ENCODE assay signal across 12 cellular contexts in genomic region chr14:84036863-84037262, GRCh38.
DNase-seq lines count a peak whose midpoint lies in the region; ATAC-seq, FAIRE-seq and TF ChIP-seq lines count a peak whose summit lies in the region.
"Had no signal": no experiment of that assay in that cellular context is flagged by ENCODE, and none has a peak within 500 bp of the region (broad histone marks: within the 10 kb centered on the region; RNA-seq: fewer than 3 reads in every experiment).

No MANE protein-coding gene starts in this region.

- H3K4me2 ChIP-seq in GM12878 (ENCODE audit: control insufficient read depth, insufficient read depth), result no peak overlapping the region

- H3K4me1 Mint-ChIP-seq in naive thymus-derived CD4-positive, alpha-beta T cell, result peaks cover 0 to 8% (median 0%) of the 10 kb centered on the region in 7 donors

- DNase-seq in ELF-1 (ENCODE audit: low read depth, low spot score) (peak; percentile 5), KG1 (lab: John Stamatoyannopoulos, UW) (peak; percentile 63), GM12878 (ENCODE audit: low read depth, low spot score) (peak; percentile 3), left colon (no peak), ascending aorta (ENCODE audit: low spot score in 2 of 2) (no peak), DMS153 (lab: John Stamatoyannopoulos, UW) (no peak)
- no peak for DNase-seq in naive thymus-derived CD4-positive, alpha-beta T cell
- DNase-seq in stimulated activated naive CD4-positive, alpha-beta T cell (lab: John Stamatoyannopoulos, UW), result no peak
- DNase-seq: DMS53; NCI-H1105 treated with DMSO at 0.1 percent for 48 hours; stimulated activated CD8-positive, alpha-beta memory T cell treated with anti-CD3 and anti-CD28 coated beads, Interleukin-4, amount 100 ng/mL, for 48 hours had no signal

- H3K4me3 Mint-ChIP-seq in naive thymus-derived CD4-positive, alpha-beta T cell, result no peak overlapping the region

- no peaks in the 10 kb centered on the region for H3K36me3 ChIP-seq in GM12878 (ENCODE audit: control insufficient read depth in 2 of 2, insufficient read depth in 2 of 2, low read length in 1 of 2)
- no peaks in the 10 kb centered on the region for H3K36me3 ChIP-seq in naive thymus-derived CD4-positive, alpha-beta T cell (ENCODE audit: control insufficient read depth in 2 of 3, insufficient read depth in 3 of 3, low read length in 3 of 3)
- no peaks in the 10 kb centered on the region for H3K36me3 ChIP-seq in ascending aorta

- intact Hi-C loops in GM12878 (cut with micrococcal nuclease; ENCODE audit: unreplicated experiment) (no loop called here), left colon (cut with DNase I, micrococcal nuclease) (no loop called here), ascending aorta (cut with DNase I) (no loop called here)
- intact Hi-C loops in naive thymus-derived CD4-positive, alpha-beta T cell (cut with micrococcal nuclease), result no loop called here

- H3K27ac ChIP-seq in GM12878 (ENCODE audit: control insufficient read depth, insufficient read depth) (no peak overlapping the region), ascending aorta (no peak overlapping the region)
- H3K27ac ChIP-seq in naive thymus-derived CD4-positive, alpha-beta T cell (ENCODE audit: low read depth, low read length), result no peak overlapping the region

- no peaks in the 10 kb centered on the region for H3K36me3 Mint-ChIP-seq in naive thymus-derived CD4-positive, alpha-beta T cell

- POLR2A ChIA-PET in GM12878 (lab: Charles Lee), result no interaction called here
- POLR2A ChIA-PET in naive thymus-derived CD4-positive, alpha-beta T cell (lab: Charles Lee), result no interaction called here

- ATAC-seq in GM12878, result peak; percentile 96
- peak; percentile 67 for ATAC-seq in naive thymus-derived CD4-positive, alpha-beta T cell
- no peak for ATAC-seq in left colon

- TF ChIP-seq RAD21 in GM12878 (IDR thresholded peaks at IDR 0.05; ENCODE audit: insufficient read depth, low read depth, low read length), result no peak

- H3K9ac ChIP-seq in GM12878 (ENCODE audit: control insufficient read depth, insufficient read depth, low read length), result no peak overlapping the region

- H3K4me3 ChIP-seq in GM12878 (no peak overlapping the region), ascending aorta (no peak overlapping the region)
- no peak overlapping the region for H3K4me3 ChIP-seq in naive thymus-derived CD4-positive, alpha-beta T cell (ENCODE audit: low read length)

- RAD21 ChIA-PET in GM12878 (lab: Charles Lee; ENCODE audit: unreplicated experiment), result no interaction called here

- no peaks in the 10 kb centered on the region for H3K27me3 ChIP-seq in GM12878 (replicated peaks in 1 of 2; ENCODE audit: control insufficient read depth in 2 of 2, insufficient read depth in 2 of 2, low read length in 1 of 2)
- H3K27me3 ChIP-seq in naive thymus-derived CD4-positive, alpha-beta T cell (ENCODE audit: control insufficient read depth in 2 of 2, insufficient read depth in 2 of 2, low read length in 2 of 2), result no peaks in the 10 kb centered on the region
- H3K27me3 ChIP-seq in ascending aorta, result no peaks in the 10 kb centered on the region

- TF ChIP-seq CTCF in GM12878 (IDR thresholded peaks at IDR 0.05 in 2 of 3, conservative IDR thresholded peaks at IDR 0.05 in 1 of 3; ENCODE audit: control insufficient read depth in 2 of 3, extremely low read depth in 1 of 3, insufficient read depth in 1 of 3, low read depth in 3 of 3, low read length in 3 of 3) (no peak), ascending aorta (IDR thresholded peaks at IDR 0.05) (no peak)

- no peak for TF ChIP-seq POLR2A in GM12878 (IDR thresholded peaks at IDR 0.05; ENCODE audit: low read depth, low read length)

- no peaks in the 10 kb centered on the region for H4K20me1 ChIP-seq in GM12878 (ENCODE audit: control insufficient read depth, insufficient read depth)

- H3K27ac Mint-ChIP-seq in naive thymus-derived CD4-positive, alpha-beta T cell, result peak overlapping the region in 1 of 9 donors; percentile 4

- no peak for FAIRE-seq in GM12878 (lab: Jason Lieb, UNC)
- FAIRE-seq: islet of Langerhans had no signal

- peaks cover 0 to 16% (median 4%) of the 10 kb centered on the region in 11 donors for H3K9me3 Mint-ChIP-seq in naive thymus-derived CD4-positive, alpha-beta T cell

- BruUV-seq in GM12878 (replicated peaks; lab: Mats Ljungman, UMichigan), result no TSS peak

- in situ Hi-C loops in GM12878 (cut with MboI), result no loop called here

- WGBS in GM12878 (ENCODE audit: insufficient coverage, insufficient replicate concordance, low lambda C conversion rate, missing lambda C conversion rate), result 0% methylated on average over 1 of the region's 1 CpG

- TF ChIP-seq EP300 in GM12878 (IDR thresholded peaks at IDR 0.05; ENCODE audit: borderline replicate concordance in 1 of 2, control insufficient read depth in 1 of 2, low read depth in 2 of 2, low read length in 2 of 2), result peak; percentile 30 to 57; a peak in 2 of 4 replicates

- H3K27me3 Mint-ChIP-seq in naive thymus-derived CD4-positive, alpha-beta T cell, result no peaks in the 10 kb centered on the region

- H3K9me3 ChIP-seq in GM12878 (replicated peaks; ENCODE audit: control insufficient read depth, insufficient read depth, low read length) (no peaks in the 10 kb centered on the region), ascending aorta (no peaks in the 10 kb centered on the region)
- H3K9me3 ChIP-seq in naive thymus-derived CD4-positive, alpha-beta T cell (ENCODE audit: control insufficient read depth in 2 of 3, low read length in 3 of 3), result no peaks in the 10 kb centered on the region

- SMC1A ChIA-PET in GM12878 (lab: Charles Lee; ENCODE audit: uncharacterized antibody, unreplicated experiment), result no interaction called here

- no peaks in the 10 kb centered on the region for H3K79me2 ChIP-seq in GM12878 (ENCODE audit: control insufficient read depth, insufficient read depth, low read length)

- CTCF ChIA-PET in GM12878 (lab: Yijun Ruan, JAX), result no interaction called here
- CTCF ChIA-PET in naive thymus-derived CD4-positive, alpha-beta T cell (lab: Charles Lee), result no interaction called here

- no peaks in the 10 kb centered on the region for H3K4me1 ChIP-seq in GM12878 (ENCODE audit: control insufficient read depth, insufficient read depth, low read length)
- H3K4me1 ChIP-seq in naive thymus-derived CD4-positive, alpha-beta T cell (ENCODE audit: control insufficient read depth in 2 of 2, insufficient read depth in 2 of 2, low read length in 2 of 2), result no peaks in the 10 kb centered on the region
- no peaks in the 10 kb centered on the region for H3K4me1 ChIP-seq in ascending aorta

- H2AFZ ChIP-seq in GM12878 (ENCODE audit: control insufficient read depth, low read depth, low read length), result no peak overlapping the region

TF ChIP-seq in GM12878, 131 proteins besides CTCF, POLR2A, EP300 and RAD21 (continues in another document):
- TF ChIP-seq ESRRA (IDR thresholded peaks at IDR 0.05; ENCODE audit: low read length) (no peak), FOXM1 (IDR thresholded peaks at IDR 0.05; ENCODE audit: low read depth, low read length) (no peak), RELA (IDR thresholded peaks at IDR 0.05; ENCODE audit: borderline replicate concordance, partially characterized antibody) (no peak), HDAC6 (IDR thresholded peaks at IDR 0.05; ENCODE audit: unreplicated experiment) (no peak), BCL11A (IDR thresholded peaks at IDR 0.05; ENCODE audit: low read depth, low read length) (no peak), CHD1 (IDR thresholded peaks at IDR 0.05; ENCODE audit: low read depth, low read length) (no peak), MTA2 (IDR thresholded peaks at IDR 0.05; ENCODE audit: low read depth) (peak; percentile 87), NFIC (IDR thresholded peaks at IDR 0.05; ENCODE audit: low read depth, low read length) (no peak), RBBP5 (conservative IDR thresholded peaks at IDR 0.05) (no peak), PML (IDR thresholded peaks at IDR 0.05; ENCODE audit: low read length) (no peak), MEF2B (IDR thresholded peaks at IDR 0.05; ENCODE audit: partially characterized antibody, poor library complexity, severe bottlenecking) (no peak), SMARCA5 (IDR thresholded peaks at IDR 0.05) (no peak), PKNOX1 (IDR thresholded peaks at IDR 0.05) (peak; percentile 46; the same call in 1 of the 2 replicates), ATF2 (IDR thresholded peaks at IDR 0.05; ENCODE audit: low read length) (no peak), IRF4 (IDR thresholded peaks at IDR 0.05; ENCODE audit: low read depth, low read length) (no peak), SRF (IDR thresholded peaks at IDR 0.05; ENCODE audit: low read depth in 2 of 2, low read length in 2 of 2) (no peak), RUNX3 (IDR thresholded peaks at IDR 0.05; ENCODE audit: low read length) (peak; percentile 70), LARP7 (IDR thresholded peaks at IDR 0.05) (no peak), MAX (IDR thresholded peaks at IDR 0.05; ENCODE audit: low read depth, low read length) (no peak), ZBED1 (IDR thresholded peaks at IDR 0.05; ENCODE audit: borderline replicate concordance) (no peak), SMC3 (IDR thresholded peaks at IDR 0.05; ENCODE audit: borderline replicate concordance, low read length) (no peak), SMAD5 (IDR thresholded peaks at IDR 0.05; ENCODE audit: low read depth) (no peak)

Comparison
In these comparisons a context has a peak if more than half of its experiments do, and no peak if none do; other contexts are left out.
1. DNase-seq: peak in ELF-1 (single experiment), KG1 (single experiment) and GM12878 (single experiment); none in naive thymus-derived CD4-positive, alpha-beta T cell (0 of 9), left colon (0 of 2), ascending aorta (0 of 2), stimulated activated naive CD4-positive, alpha-beta T cell (0 of 6) and DMS153 (single experiment).